ENCODE assay signal across 2 cellular contexts in the genomic region with DNA sequence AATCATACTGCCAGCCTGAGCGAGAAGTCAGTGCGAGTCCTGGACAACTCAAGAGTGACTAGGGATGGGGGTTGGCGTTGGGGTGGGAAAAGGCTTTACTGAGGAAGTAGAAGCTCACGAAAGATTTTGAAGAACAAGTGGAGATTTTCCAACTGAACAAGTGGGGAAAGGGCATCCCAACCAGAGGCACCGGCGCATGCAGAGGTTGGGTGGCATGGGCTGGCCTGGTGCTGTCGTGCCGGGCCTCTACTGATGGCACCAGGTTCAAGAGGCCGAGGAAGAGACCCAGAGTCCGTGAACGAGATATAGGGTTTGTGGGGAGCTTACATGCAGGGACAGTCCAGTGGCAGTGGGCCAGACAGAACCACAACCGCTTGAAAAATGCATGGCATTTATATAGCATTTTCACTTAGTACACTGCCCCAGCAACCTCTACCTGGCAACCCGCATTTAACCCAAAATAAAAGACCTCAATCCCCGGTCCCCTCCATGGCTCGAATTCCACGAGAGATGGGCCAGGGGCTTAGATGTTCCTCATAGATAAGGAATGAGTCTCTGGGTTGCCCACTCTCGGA.
TF ChIP-seq lines count a peak whose summit lies in the region.

No MANE protein-coding gene starts in this region.

TF ChIP-seq in SK-N-SH, 30 proteins besides CTCF, POLR2A, EP300 and RAD21:
- TF ChIP-seq FOXM1 (IDR thresholded peaks at IDR 0.05; ENCODE audit: low read depth), result no peak
- TF ChIP-seq RFX5 (IDR thresholded peaks at IDR 0.05; ENCODE audit: low read length), result no peak
- TF ChIP-seq SMC3 (IDR thresholded peaks at IDR 0.05; ENCODE audit: low read depth, low read length), result no peak
- no peak for TF ChIP-seq SIN3A (IDR thresholded peaks at IDR 0.05; ENCODE audit: borderline replicate concordance, low read depth, low read length)
- TF ChIP-seq TAF1 (IDR thresholded peaks at IDR 0.05; ENCODE audit: borderline replicate concordance, low read depth, low read length), result no peak
- TF ChIP-seq FOSL2 (IDR thresholded peaks at IDR 0.05; ENCODE audit: borderline replicate concordance, low read depth), result no peak

TF ChIP-seq in SK-N-SH treated with all-trans-retinoic acid at 6 μM for 48 hours, 23 proteins besides CTCF, POLR2A, EP300 and RAD21:
- TF ChIP-seq RARB (CRISPR knock-in tag; IDR thresholded peaks at IDR 0.05), result no peak
- TF ChIP-seq, protein P1, sequence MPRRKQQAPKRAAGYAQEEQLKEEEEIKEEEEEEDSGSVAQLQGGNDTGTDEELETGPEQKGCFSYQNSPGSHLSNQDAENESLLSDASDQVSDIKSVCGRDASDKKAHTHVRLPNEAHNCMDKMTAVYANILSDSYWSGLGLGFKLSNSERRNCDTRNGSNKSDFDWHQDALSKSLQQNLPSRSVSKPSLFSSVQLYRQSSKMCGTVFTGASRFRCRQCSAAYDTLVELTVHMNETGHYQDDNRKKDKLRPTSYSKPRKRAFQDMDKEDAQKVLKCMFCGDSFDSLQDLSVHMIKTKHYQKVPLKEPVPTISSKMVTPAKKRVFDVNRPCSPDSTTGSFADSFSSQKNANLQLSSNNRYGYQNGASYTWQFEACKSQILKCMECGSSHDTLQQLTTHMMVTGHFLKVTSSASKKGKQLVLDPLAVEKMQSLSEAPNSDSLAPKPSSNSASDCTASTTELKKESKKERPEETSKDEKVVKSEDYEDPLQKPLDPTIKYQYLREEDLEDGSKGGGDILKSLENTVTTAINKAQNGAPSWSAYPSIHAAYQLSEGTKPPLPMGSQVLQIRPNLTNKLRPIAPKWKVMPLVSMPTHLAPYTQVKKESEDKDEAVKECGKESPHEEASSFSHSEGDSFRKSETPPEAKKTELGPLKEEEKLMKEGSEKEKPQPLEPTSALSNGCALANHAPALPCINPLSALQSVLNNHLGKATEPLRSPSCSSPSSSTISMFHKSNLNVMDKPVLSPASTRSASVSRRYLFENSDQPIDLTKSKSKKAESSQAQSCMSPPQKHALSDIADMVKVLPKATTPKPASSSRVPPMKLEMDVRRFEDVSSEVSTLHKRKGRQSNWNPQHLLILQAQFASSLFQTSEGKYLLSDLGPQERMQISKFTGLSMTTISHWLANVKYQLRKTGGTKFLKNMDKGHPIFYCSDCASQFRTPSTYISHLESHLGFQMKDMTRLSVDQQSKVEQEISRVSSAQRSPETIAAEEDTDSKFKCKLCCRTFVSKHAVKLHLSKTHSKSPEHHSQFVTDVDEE (CRISPR knock-in tag; IDR thresholded peaks at IDR 0.05), result no peak
- TF ChIP-seq TOX (CRISPR knock-in tag; IDR thresholded peaks at IDR 0.05; ENCODE audit: borderline replicate concordance), result no peak
- TF ChIP-seq PPARA (CRISPR knock-in tag; IDR thresholded peaks at IDR 0.05; ENCODE audit: borderline replicate concordance), result no peak
- no peak for TF ChIP-seq ZFP30 (CRISPR knock-in tag; IDR thresholded peaks at IDR 0.05)
